Comparison of ENCODE assay signal across 1 cellular context in genomic region chr19:1690570-1691307, GRCh38.
TF ChIP-seq lines count a peak whose summit lies in the region.

No MANE protein-coding gene starts in this region.

TF ChIP-seq in HepG2, 621 proteins besides CTCF, POLR2A, EP300 and RAD21:
- TF ChIP-seq ZNF687 (CRISPR knock-in tag; IDR thresholded peaks at IDR 0.05) (peak; percentile 16; the same call in 1 of the 2 replicates), THYN1 (CRISPR knock-in tag; IDR thresholded peaks at IDR 0.05; ENCODE audit: borderline replicate concordance, low read depth) (no peak), SP1 (IDR thresholded peaks at IDR 0.05) (no peak), SP1 (CRISPR knock-in tag; IDR thresholded peaks at IDR 0.05) (peak; percentile 81), SP4 (CRISPR knock-in tag; IDR thresholded peaks at IDR 0.05) (peak; percentile 56; the same call in 1 of the 2 replicates)
TF ChIP-seq in HepG2: peak in this region for 3.
